In the genomic region with DNA sequence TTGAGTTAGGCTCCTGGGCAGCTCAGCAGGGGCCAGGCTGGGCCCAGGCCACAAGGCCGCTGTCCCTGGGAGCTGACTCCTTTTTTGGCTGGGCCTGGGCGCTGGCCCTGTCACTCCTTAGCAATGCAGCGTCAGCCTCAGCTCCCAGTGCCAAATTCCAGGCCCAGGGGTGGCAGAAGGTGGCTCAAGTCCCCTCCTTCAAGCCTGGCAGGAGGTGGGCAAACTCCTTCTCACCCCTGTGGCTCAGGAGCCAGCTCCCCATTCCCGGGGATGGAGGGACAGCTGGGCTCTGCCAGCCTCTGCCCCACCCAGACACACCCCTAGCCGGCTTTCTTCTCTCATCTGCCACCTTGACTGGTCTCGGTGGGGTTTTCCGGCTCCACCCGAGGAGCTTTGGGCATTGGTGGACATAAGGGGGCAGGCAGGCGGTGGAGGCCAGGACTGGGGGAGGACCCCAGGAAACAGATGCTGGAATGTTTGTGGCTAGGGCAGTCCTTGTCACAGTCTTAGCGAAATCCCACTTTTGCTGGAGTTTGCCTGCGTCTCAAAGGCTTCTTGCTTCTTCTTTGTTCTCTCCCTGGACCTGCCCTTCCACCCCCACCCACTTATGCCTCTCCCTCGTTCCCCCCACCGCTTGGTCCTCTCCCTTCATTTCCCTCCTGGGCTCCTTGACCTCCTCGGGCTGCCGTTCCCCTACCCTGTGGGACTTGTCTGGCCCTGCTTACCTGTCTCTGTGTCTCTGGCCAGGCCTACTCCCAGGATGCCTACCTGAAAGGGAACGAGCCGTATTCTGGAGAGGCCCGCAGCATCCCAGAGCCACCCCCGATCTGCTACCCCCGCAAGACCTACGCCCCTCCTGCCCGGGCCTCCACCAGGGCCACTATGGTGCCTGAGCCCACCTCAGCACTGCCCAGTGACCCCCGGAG, we compare ENCODE assay signal across 9 cellular contexts. TPM values are rescaled to one million over a fixed set of nuclear protein-coding genes. Genes with fewer than 3 reads are reported as not detected.
DNase-seq lines count a peak whose midpoint lies in the region; ATAC-seq and TF ChIP-seq lines count a peak whose summit lies in the region.
"Had no signal": no experiment of that assay in that cellular context is flagged by ENCODE, and none has a peak within 500 bp of the region (broad histone marks: within the 10 kb centered on the region; RNA-seq: fewer than 3 reads in every experiment).

No MANE protein-coding gene starts in this region.

- peaks cover 33% of the 10 kb centered on the region; the same call in 1 of the 2 replicates for H3K36me3 ChIP-seq in SK-N-MC (ENCODE audit: insufficient read depth, low read length)

- no peaks in the 10 kb centered on the region for H3K9me3 ChIP-seq in SK-N-MC (ENCODE audit: low read depth, low read length)

- H3K4me1 Mint-ChIP-seq in osteocyte (ENCODE audit: unreplicated experiment) = peaks cover 78% of the 10 kb centered on the region

- peak; percentile 89 for DNase-seq in AG20443 (ENCODE audit: low spot score)
- DNase-seq in SK-N-MC (ENCODE audit: low read depth, low spot score) = no peak
- DNase-seq in fibroblast of pulmonary artery (ENCODE audit: low read depth) = peak; percentile 45
- no peak for DNase-seq in osteocyte (ENCODE audit: extremely low spot score, unreplicated experiment)
- DNase-seq in NCI-H774 (lab: John Stamatoyannopoulos, UW) = no peak
- DNase-seq in activated naive CD4-positive, alpha-beta T cell treated with Interleukin-2 at 50 U/mL for 16 hours = no peak
- DNase-seq in effector CD4-positive, alpha-beta T cell = no peak
- DNase-seq: DND-41 had no signal

- peak overlapping the region; percentile 50 for H3K27ac ChIP-seq in SK-N-MC

- no peak for TF ChIP-seq CTCF in fibroblast of pulmonary artery (IDR thresholded peaks at IDR 0.05; ENCODE audit: low read length, missing control alignments)
- no peak for TF ChIP-seq CTCF in osteocyte (IDR thresholded peaks at IDR 0.05)

- peaks cover 35% of the 10 kb centered on the region for H3K36me3 Mint-ChIP-seq in osteocyte (ENCODE audit: unreplicated experiment)

- H3K27me3 Mint-ChIP-seq in osteocyte (ENCODE audit: unreplicated experiment) = no peaks in the 10 kb centered on the region

- H3K4me3 Mint-ChIP-seq in osteocyte (ENCODE audit: unreplicated experiment) = peak overlapping the region; percentile 82

- peak overlapping the region; percentile 84 for H3K4me3 ChIP-seq in SK-N-MC
- H3K4me3 ChIP-seq in fibroblast of pulmonary artery (replicated peaks; ENCODE audit: low read depth, low read length) = peak overlapping the region; percentile 56

- ATAC-seq in HG02798 (IDR thresholded peaks at IDR 0.05; ENCODE audit: poor library complexity, unreplicated experiment) = no peak

- no peaks in the 10 kb centered on the region for H3K9me3 Mint-ChIP-seq in osteocyte (ENCODE audit: unreplicated experiment)

- H3K27ac Mint-ChIP-seq in osteocyte (ENCODE audit: unreplicated experiment) = peak overlapping the region; percentile 98

- peak overlapping the region; percentile 73 for H3K9ac ChIP-seq in SK-N-MC (ENCODE audit: insufficient read length)

RNA-seq across cellular contexts. Expression of gene ARHGAP23, which starts 37.4 kb away (rescaled TPM):
- total RNA-seq in osteocyte = 165 and 177 TPM in 2 replicates

Comparison
In these comparisons a context has a peak if more than half of its experiments do, and no peak if none do; other contexts are left out.
1. DNase-seq: peak in AG20443 (single experiment) and fibroblast of pulmonary artery (single experiment); none in SK-N-MC (single experiment), osteocyte (single experiment), NCI-H774 (single experiment), activated naive CD4-positive, alpha-beta T cell treated with Interleukin-2 at 50 U/mL for 16 hours (single experiment) and effector CD4-positive, alpha-beta T cell (single experiment).